Comparison of ENCODE assay signal across 15 cellular contexts in the genomic region with DNA sequence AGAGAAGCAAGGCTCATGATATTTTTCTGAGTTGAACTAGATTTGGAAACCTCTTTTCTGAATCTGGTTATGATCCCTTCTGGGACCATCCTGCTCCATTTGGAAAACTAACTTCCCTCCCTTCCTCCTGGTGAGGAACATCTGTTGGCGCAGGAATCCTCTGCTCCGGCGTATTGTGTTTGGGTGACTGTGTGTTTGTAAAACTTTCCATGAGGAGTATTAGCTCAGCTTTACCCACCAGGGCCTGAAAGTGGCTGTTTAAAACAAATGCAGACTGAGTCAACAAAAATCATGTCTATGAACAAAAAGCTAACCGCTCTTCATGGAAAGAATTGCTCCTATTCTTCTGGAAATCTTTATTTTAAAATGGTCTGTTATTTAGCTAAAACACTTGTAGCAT. TPM values are rescaled to one million over a fixed set of nuclear protein-coding genes. Genes with fewer than 3 reads are reported as not detected.
DNase-seq lines count a peak whose midpoint lies in the region; ATAC-seq and TF ChIP-seq lines count a peak whose summit lies in the region.
"Had no signal": no experiment of that assay in that cellular context is flagged by ENCODE, and none has a peak within 500 bp of the region (broad histone marks: within the 10 kb centered on the region; RNA-seq: fewer than 3 reads in every experiment).

No MANE protein-coding gene starts in this region.

- H3K4me3 ChIP-seq in right atrium auricular region: no peak overlapping the region
- H3K4me3 ChIP-seq in skin epidermis: no peak overlapping the region
- H3K4me3 ChIP-seq: cardiac muscle cell had no signal

- H3K27ac ChIP-seq in right atrium auricular region (peak overlapping the region; percentile 66 to 81), skin epidermis (peak overlapping the region in 15 of 21 experiments; percentile 10 to 68 (median 52))
- H3K27ac ChIP-seq: cardiac muscle cell had no signal

- no peaks in the 10 kb centered on the region for H3K36me3 ChIP-seq in right atrium auricular region
- H3K36me3 ChIP-seq: cardiac muscle cell had no signal

- ATAC-seq in Right ventricle myocardium inferior (peak; percentile 89), HG03342 (IDR thresholded peaks at IDR 0.05; ENCODE audit: unreplicated experiment) (no peak), HG02973 (IDR thresholded peaks at IDR 0.05; ENCODE audit: unreplicated experiment) (no peak)
- ATAC-seq: activated CD4-positive, alpha-beta T cell treated with anti-CD3 and anti-CD28 coated beads for 36 hours had no signal

- peaks cover 0 to 57% of the 10 kb centered on the region in 2 donors for H3K4me1 ChIP-seq in right atrium auricular region

- H3K9me3 ChIP-seq in right atrium auricular region: no peaks in the 10 kb centered on the region

- DNase-seq in Right ventricle myocardium inferior (ENCODE audit: missing footprints): no peak
- no peak for DNase-seq in cardiac septum (ENCODE audit: low spot score)
- DNase-seq in right atrium auricular region (ENCODE audit: low spot score): peak; percentile 78
- no peak for DNase-seq in activated CD4-positive, alpha-beta T cell treated with anti-CD3 and anti-CD28 coated beads for 48 hours
- no peak for DNase-seq in activated CD4-positive, alpha-beta T cell treated with anti-CD3 and anti-CD28 coated beads, Interleukin-2, amount 50 U/mL, for 48 hours
- DNase-seq: 8988T; activated CD4-positive, alpha-beta T cell treated with anti-CD3 and anti-CD28 coated beads for 36 hours; activated naive CD8-positive, alpha-beta T cell treated with anti-CD3 and anti-CD28 coated beads for 36 hours; activated T-cell treated with anti-CD3 and anti-CD28 coated beads for 4 hours; glutamatergic neuron; T-helper 9 cell had no signal

- TF ChIP-seq CTCF in right atrium auricular region (IDR thresholded peaks at IDR 0.05): no peak

- H3K27me3 ChIP-seq in right atrium auricular region: no peaks in the 10 kb centered on the region
- H3K27me3 ChIP-seq: cardiac muscle cell had no signal

- intact Hi-C loops in Right ventricle myocardium inferior (cut with DNase I): no loop called here
- intact Hi-C loops in cardiac septum (cut with DNase I): loop anchor here (5.0 kb wide), 1 partner anchor 54 kb away; no protein-coding TSS in a partner anchor

RNA-seq across cellular contexts. Expression of gene STARD9, which starts 17.7 kb away (rescaled TPM):
- total RNA-seq in Right ventricle myocardium inferior (7.2 TPM), cardiac septum (9.2 TPM), right atrium auricular region (1 to 10 TPM; 8.3 to 8.8 TPM)

RNA-seq across cellular contexts. Expression of gene HAUS2, which starts 44.5 kb away (rescaled TPM):
- 11.7 TPM for total RNA-seq in Right ventricle myocardium inferior
- 14.7 TPM for total RNA-seq in cardiac septum
- 10 to 100 TPM; 21.5 to 23.0 TPM for total RNA-seq in right atrium auricular region

RNA-seq across cellular contexts. Expression of gene LRRC57, which starts 44.5 kb away (rescaled TPM):
- 15.1 TPM for total RNA-seq in Right ventricle myocardium inferior
- 16.9 TPM for total RNA-seq in cardiac septum
- total RNA-seq in right atrium auricular region: 10 to 100 TPM in 1 of 2 donors, 1 to 10 TPM in 1; 6.7 to 12.4 TPM
